In genomic region chr11:57131080-57131790, GRCh38 we compare ENCODE assay signal across 9 cellular contexts. TPM values are rescaled to one million over a fixed set of nuclear protein-coding genes. Genes with fewer than 3 reads are reported as not detected.
A peak's percentile ranks its signal among the peaks of the same experiment; 100 is the strongest.
DNase-seq lines count a peak whose midpoint lies in the region; ATAC-seq and TF ChIP-seq lines count a peak whose summit lies in the region.
"Had no signal": no experiment of that assay in that cellular context is flagged by ENCODE, and none has a peak within 500 bp of the region (broad histone marks: within the 10 kb centered on the region; RNA-seq: fewer than 3 reads in every experiment).

No MANE protein-coding gene starts in this region.

- peak; percentile 53 for TF ChIP-seq CTCF in GM12873 (IDR thresholded peaks at IDR 0.05; ENCODE audit: insufficient read depth, low read depth, low read length, missing control alignments)
- TF ChIP-seq CTCF in fibroblast of villous mesenchyme (IDR thresholded peaks at IDR 0.05; ENCODE audit: insufficient read depth, low read depth, low read length): peak; percentile 66

- H3K4me1 ChIP-seq in NT2/D1 (ENCODE audit: insufficient read depth, insufficient read length): no peaks in the 10 kb centered on the region

- ATAC-seq in HG02884 (IDR thresholded peaks at IDR 0.05; ENCODE audit: unreplicated experiment) (no peak), GM19452 (IDR thresholded peaks at IDR 0.05; ENCODE audit: unreplicated experiment) (no peak)

- H3K27me3 ChIP-seq in NT2/D1 (ENCODE audit: insufficient read depth, insufficient read length): no peaks in the 10 kb centered on the region

- H3K9me3 ChIP-seq in NT2/D1 (ENCODE audit: insufficient read depth, low read length): no peaks in the 10 kb centered on the region

- H3K36me3 ChIP-seq in NT2/D1 (ENCODE audit: insufficient read depth, insufficient read length, low read length): no peaks in the 10 kb centered on the region

- DNase-seq in NT2/D1 (ENCODE audit: low read depth, low spot score) (peak; percentile 67), fibroblast of villous mesenchyme (ENCODE audit: low read depth) (peak; percentile 12), renal cortical epithelial cell (ENCODE audit: low read depth) (peak; percentile 6), superior temporal gyrus (ENCODE audit: extremely low spot score) (no peak)
- DNase-seq in activated CD4-positive, alpha-beta T cell treated with anti-CD3 and anti-CD28 coated beads, Interleukin-2, amount 50 U/mL, for 1 hour: no peak

- H3K4me3 ChIP-seq in NT2/D1 (ENCODE audit: insufficient read length, low read depth): no peak overlapping the region
- no peak overlapping the region for H3K4me3 ChIP-seq in fibroblast of villous mesenchyme (ENCODE audit: low read depth, low read length)

- H3K9ac ChIP-seq in NT2/D1 (ENCODE audit: insufficient read length, low read depth): no peak overlapping the region

RNA-seq across cellular contexts. Expression of gene LRRC55, which starts 50.5 kb away (rescaled TPM):
- not detected in 2 replicates for total RNA-seq in fibroblast of villous mesenchyme
- total RNA-seq in renal cortical epithelial cell: not detected in 2 replicates
- total RNA-seq: M059J had no signal

Comparison
In these comparisons a context has a peak if more than half of its experiments do, and no peak if none do; other contexts are left out.
1. DNase-seq: peak in NT2/D1 (single experiment), fibroblast of villous mesenchyme (single experiment) and renal cortical epithelial cell (single experiment); none in superior temporal gyrus (single experiment) and activated CD4-positive, alpha-beta T cell treated with anti-CD3 and anti-CD28 coated beads, Interleukin-2, amount 50 U/mL, for 1 hour (single experiment).